In genomic region chr5:169299651-169300467, GRCh38 we compare ENCODE assay signal across 12 cellular contexts. TPM values are rescaled to one million over a fixed set of nuclear protein-coding genes. Genes with fewer than 3 reads are reported as not detected.
A peak's percentile ranks its signal among the peaks of the same experiment; 100 is the strongest.
DNase-seq lines count a peak whose midpoint lies in the region; ATAC-seq and TF ChIP-seq lines count a peak whose summit lies in the region.
"Had no signal": no experiment of that assay in that cellular context is flagged by ENCODE, and none has a peak within 500 bp of the region (broad histone marks: within the 10 kb centered on the region; RNA-seq: fewer than 3 reads in every experiment).

No MANE protein-coding gene starts in this region.

- no peak overlapping the region for H3K27ac ChIP-seq in colonic mucosa
- H3K27ac ChIP-seq in stomach smooth muscle (ENCODE audit: low read length): peak overlapping the region; percentile 62

- H3K4me1 ChIP-seq in HAP-1 (peaks cover 4% of the 10 kb centered on the region; the same call in 1 of the 2 replicates), colonic mucosa (no peaks in the 10 kb centered on the region), stomach smooth muscle (ENCODE audit: control insufficient read depth, insufficient read depth, low read length) (peaks cover 61% of the 10 kb centered on the region)

- peaks cover 6% of the 10 kb centered on the region; the same call in 1 of the 2 replicates for H3K27me3 ChIP-seq in HAP-1 (ENCODE audit: low read depth)
- peaks cover 20% of the 10 kb centered on the region for H3K27me3 ChIP-seq in colonic mucosa
- no peaks in the 10 kb centered on the region for H3K27me3 ChIP-seq in stomach smooth muscle (ENCODE audit: control insufficient read depth in 1 of 2, insufficient read depth in 2 of 2, low read length in 2 of 2)

- H3K4me3 ChIP-seq in HAP-1: peak overlapping the region; percentile 23
- H3K4me3 ChIP-seq in colonic mucosa: peak overlapping the region; percentile 26
- peak overlapping the region; percentile 67 to 87 for H3K4me3 ChIP-seq in stomach smooth muscle (ENCODE audit: low read length in 2 of 2)

- H3K9me3 Mint-ChIP-seq in activated T-cell treated with anti-CD3 and anti-CD28 coated beads, Interleukin-2, amount 50 U/mL, for 24 hours: no peaks in the 10 kb centered on the region

- peaks cover 64% of the 10 kb centered on the region for H3K27me3 Mint-ChIP-seq in activated T-cell treated with anti-CD3 and anti-CD28 coated beads, Interleukin-2, amount 50 U/mL, for 24 hours

- no peaks in the 10 kb centered on the region for H3K9me3 ChIP-seq in HAP-1
- no peaks in the 10 kb centered on the region for H3K9me3 ChIP-seq in colonic mucosa
- no peaks in the 10 kb centered on the region for H3K9me3 ChIP-seq in stomach smooth muscle (ENCODE audit: control insufficient read depth in 2 of 2, low read length in 2 of 2)

- no peak for TF ChIP-seq CTCF in colonic mucosa (IDR thresholded peaks at IDR 0.05)

- H3K9ac ChIP-seq in colonic mucosa (ENCODE audit: low read depth in 2 of 2, low read length in 2 of 2) (peak overlapping the region in 1 of 2 donors; percentile 38), stomach smooth muscle (ENCODE audit: low read length in 2 of 2) (peak overlapping the region; percentile 64 to 76)

- no peak for ATAC-seq in HG02870 (IDR thresholded peaks at IDR 0.05; ENCODE audit: unreplicated experiment)

- H3K36me3 Mint-ChIP-seq in activated T-cell treated with anti-CD3 and anti-CD28 coated beads, Interleukin-2, amount 50 U/mL, for 24 hours (ENCODE audit: low read depth): no peaks in the 10 kb centered on the region

- H3K4me1 Mint-ChIP-seq in activated T-cell treated with anti-CD3 and anti-CD28 coated beads, Interleukin-2, amount 50 U/mL, for 24 hours (ENCODE audit: low read depth): peaks cover 14% of the 10 kb centered on the region

- intact Hi-C loops in colonic mucosa (cut with DNase I): loop anchor here (10.0 kb wide), 1 partner anchor 615 kb away; no protein-coding TSS in a partner anchor

- no peak overlapping the region for H3K27ac Mint-ChIP-seq in activated T-cell treated with anti-CD3 and anti-CD28 coated beads, Interleukin-2, amount 50 U/mL, for 24 hours

- no peak overlapping the region for H3K4me3 Mint-ChIP-seq in activated T-cell treated with anti-CD3 and anti-CD28 coated beads, Interleukin-2, amount 50 U/mL, for 24 hours

- H3K36me3 ChIP-seq in HAP-1 (replicated peaks) (no peaks in the 10 kb centered on the region), colonic mucosa (no peaks in the 10 kb centered on the region), stomach smooth muscle (ENCODE audit: control insufficient read depth in 2 of 2, insufficient read depth in 2 of 2, low read length in 2 of 2) (no peaks in the 10 kb centered on the region)

- peak in 1 of 2 experiments; percentile 11 for DNase-seq in HAP-1 (ENCODE audit: low spot score in 2 of 2)
- no peak for DNase-seq in colonic mucosa
- DNase-seq in kidney glomerular epithelial cell (lab: John Stamatoyannopoulos, UW): peak; percentile 36
- no peak for DNase-seq in activated T-cell treated with anti-CD3 and anti-CD28 coated beads, Interleukin-2, amount 50 U/mL, for 24 hours
- DNase-seq in amniotic stem cell (lab: John Stamatoyannopoulos, UW): no peak
- no peak for DNase-seq in NCI-H2081 (lab: John Stamatoyannopoulos, UW)
- DNase-seq: activated effector memory CD4-positive, alpha-beta T cell treated with Interleukin-2 at 50 U/mL for 16 hours; GF-D8; NCI-H2081 treated with DMSO at 0.1 percent for 48 hours; T-helper 9 cell had no signal

- in situ Hi-C loops in HAP-1 (cut with MboI; ENCODE audit: low sequenced_read_pairs): loop anchor here (10.0 to 25.0 kb wide), 2 partner anchors 315 to 613 kb away; no protein-coding TSS in a partner anchor

RNA-seq across cellular contexts. Expression of gene SLIT3, which starts 1.1 kb away (rescaled TPM):
- total RNA-seq in colonic mucosa: 1 to 10 TPM; 3.4 to 7.6 TPM

Comparison
In these comparisons a context has a peak if more than half of its experiments do, and no peak if none do; other contexts are left out.
1. H3K4me3 ChIP-seq: peak in every context shown above with its lines; median percentile 77 in stomach smooth muscle; 26 in colonic mucosa; 23 in HAP-1.